In the genomic region with DNA sequence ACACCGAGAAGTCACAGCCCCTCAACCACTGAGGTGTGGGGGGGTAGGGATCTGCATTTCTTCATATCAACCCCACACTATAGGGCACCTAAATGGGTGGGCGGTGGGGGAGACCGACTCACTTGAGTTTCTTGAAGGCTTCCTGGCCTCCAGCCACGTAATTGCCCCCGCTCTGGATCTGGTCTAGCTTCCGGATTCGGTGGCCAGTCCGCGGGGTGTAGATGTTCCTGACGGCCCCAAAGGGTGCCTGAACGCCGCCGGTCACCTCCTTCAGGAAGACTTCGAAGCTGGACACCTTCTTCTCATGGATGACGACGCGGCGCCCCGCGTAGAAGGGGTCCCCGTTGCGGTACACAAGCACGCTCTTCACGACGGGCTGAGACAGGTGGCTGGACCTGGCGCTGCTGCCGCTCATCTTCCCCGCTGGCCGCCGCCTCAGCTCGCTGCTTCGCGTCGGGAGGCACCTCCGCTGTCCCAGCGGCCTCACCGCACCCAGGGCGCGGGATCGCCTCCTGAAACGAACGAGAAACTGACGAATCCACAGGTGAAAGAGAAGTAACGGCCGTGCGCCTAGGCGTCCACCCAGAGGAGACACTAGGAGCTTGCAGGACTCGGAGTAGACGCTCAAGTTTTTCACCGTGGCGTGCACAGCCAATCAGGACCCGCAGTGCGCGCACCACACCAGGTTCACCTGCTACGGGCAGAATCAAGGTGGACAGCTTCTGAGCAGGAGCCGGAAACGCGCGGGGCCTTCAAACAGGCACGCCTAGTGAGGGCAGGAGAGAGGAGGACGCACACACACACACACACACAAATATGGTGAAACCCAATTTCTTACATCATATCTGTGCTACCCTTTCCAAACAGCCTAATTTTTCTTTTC, we compare ENCODE assay signal across 1 cellular context.
TF ChIP-seq lines count a peak whose summit lies in the region.

Gene DCDC2 (minus strand): TSS at position 724 of the 883 bp plus-strand sequence. CDS start 309 bp downstream, at position 415.

TF ChIP-seq in HepG2, 621 proteins besides CTCF, POLR2A, EP300 and RAD21 (continued from another document and continues in another):
- no peak for TF ChIP-seq HNRNPK (IDR thresholded peaks at IDR 0.05; ENCODE audit: low read depth, low read length, poor library complexity, severe bottlenecking)
- TF ChIP-seq, protein P1, sequence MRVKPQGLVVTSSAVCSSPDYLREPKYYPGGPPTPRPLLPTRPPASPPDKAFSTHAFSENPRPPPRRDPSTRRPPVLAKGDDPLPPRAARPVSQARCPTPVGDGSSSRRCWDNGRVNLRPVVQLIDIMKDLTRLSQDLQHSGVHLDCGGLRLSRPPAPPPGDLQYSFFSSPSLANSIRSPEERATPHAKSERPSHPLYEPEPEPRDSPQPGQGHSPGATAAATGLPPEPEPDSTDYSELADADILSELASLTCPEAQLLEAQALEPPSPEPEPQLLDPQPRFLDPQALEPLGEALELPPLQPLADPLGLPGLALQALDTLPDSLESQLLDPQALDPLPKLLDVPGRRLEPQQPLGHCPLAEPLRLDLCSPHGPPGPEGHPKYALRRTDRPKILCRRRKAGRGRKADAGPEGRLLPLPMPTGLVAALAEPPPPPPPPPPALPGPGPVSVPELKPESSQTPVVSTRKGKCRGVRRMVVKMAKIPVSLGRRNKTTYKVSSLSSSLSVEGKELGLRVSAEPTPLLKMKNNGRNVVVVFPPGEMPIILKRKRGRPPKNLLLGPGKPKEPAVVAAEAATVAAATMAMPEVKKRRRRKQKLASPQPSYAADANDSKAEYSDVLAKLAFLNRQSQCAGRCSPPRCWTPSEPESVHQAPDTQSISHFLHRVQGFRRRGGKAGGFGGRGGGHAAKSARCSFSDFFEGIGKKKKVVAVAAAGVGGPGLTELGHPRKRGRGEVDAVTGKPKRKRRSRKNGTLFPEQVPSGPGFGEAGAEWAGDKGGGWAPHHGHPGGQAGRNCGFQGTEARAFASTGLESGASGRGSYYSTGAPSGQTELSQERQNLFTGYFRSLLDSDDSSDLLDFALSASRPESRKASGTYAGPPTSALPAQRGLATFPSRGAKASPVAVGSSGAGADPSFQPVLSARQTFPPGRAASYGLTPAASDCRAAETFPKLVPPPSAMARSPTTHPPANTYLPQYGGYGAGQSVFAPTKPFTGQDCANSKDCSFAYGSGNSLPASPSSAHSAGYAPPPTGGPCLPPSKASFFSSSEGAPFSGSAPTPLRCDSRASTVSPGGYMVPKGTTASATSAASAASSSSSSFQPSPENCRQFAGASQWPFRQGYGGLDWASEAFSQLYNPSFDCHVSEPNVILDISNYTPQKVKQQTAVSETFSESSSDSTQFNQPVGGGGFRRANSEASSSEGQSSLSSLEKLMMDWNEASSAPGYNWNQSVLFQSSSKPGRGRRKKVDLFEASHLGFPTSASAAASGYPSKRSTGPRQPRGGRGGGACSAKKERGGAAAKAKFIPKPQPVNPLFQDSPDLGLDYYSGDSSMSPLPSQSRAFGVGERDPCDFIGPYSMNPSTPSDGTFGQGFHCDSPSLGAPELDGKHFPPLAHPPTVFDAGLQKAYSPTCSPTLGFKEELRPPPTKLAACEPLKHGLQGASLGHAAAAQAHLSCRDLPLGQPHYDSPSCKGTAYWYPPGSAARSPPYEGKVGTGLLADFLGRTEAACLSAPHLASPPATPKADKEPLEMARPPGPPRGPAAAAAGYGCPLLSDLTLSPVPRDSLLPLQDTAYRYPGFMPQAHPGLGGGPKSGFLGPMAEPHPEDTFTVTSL (CRISPR knock-in tag; IDR thresholded peaks at IDR 0.05; ENCODE audit: borderline replicate concordance), result 0 out of 2 replicates have a peak, but pooled peaks have one; percentile 72
- no peak for TF ChIP-seq CENPT (CRISPR knock-in tag; IDR thresholded peaks at IDR 0.05; ENCODE audit: low read depth)
- TF ChIP-seq DRAP1 (CRISPR knock-in tag; IDR thresholded peaks at IDR 0.05), result peak; percentile 69; the same call in 1 of the 2 replicates
- TF ChIP-seq, protein P2, sequence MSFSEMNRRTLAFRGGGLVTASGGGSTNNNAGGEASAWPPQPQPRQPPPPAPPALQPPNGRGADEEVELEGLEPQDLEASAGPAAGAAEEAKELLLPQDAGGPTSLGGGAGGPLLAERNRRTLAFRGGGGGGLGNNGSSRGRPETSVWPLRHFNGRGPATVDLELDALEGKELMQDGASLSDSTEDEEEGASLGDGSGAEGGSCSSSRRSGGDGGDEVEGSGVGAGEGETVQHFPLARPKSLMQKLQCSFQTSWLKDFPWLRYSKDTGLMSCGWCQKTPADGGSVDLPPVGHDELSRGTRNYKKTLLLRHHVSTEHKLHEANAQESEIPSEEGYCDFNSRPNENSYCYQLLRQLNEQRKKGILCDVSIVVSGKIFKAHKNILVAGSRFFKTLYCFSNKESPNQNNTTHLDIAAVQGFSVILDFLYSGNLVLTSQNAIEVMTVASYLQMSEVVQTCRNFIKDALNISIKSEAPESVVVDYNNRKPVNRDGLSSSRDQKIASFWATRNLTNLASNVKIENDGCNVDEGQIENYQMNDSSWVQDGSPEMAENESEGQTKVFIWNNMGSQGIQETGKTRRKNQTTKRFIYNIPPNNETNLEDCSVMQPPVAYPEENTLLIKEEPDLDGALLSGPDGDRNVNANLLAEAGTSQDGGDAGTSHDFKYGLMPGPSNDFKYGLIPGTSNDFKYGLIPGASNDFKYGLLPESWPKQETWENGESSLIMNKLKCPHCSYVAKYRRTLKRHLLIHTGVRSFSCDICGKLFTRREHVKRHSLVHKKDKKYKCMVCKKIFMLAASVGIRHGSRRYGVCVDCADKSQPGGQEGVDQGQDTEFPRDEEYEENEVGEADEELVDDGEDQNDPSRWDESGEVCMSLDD (CRISPR knock-in tag; IDR thresholded peaks at IDR 0.05; ENCODE audit: borderline replicate concordance), result peak; percentile 65; the same call in 1 of the 2 replicates
- TF ChIP-seq HNRNPH1 (optimal IDR thresholded peaks at IDR 0.05; ENCODE audit: low read depth, low read length), result peak; percentile 9
- TF ChIP-seq, protein P3, sequence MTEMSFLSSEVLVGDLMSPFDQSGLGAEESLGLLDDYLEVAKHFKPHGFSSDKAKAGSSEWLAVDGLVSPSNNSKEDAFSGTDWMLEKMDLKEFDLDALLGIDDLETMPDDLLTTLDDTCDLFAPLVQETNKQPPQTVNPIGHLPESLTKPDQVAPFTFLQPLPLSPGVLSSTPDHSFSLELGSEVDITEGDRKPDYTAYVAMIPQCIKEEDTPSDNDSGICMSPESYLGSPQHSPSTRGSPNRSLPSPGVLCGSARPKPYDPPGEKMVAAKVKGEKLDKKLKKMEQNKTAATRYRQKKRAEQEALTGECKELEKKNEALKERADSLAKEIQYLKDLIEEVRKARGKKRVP (CRISPR knock-in tag; IDR thresholded peaks at IDR 0.05), result peak in 1 of 2 experiments; percentile 89; a peak in 2 of 4 replicates
- TF ChIP-seq GABPB1 (CRISPR knock-in tag; IDR thresholded peaks at IDR 0.05), result peak; percentile 81
- 0 out of 2 replicates have a peak, but pooled peaks have one; percentile 55 for TF ChIP-seq PCBP1 (IDR thresholded peaks at IDR 0.05; ENCODE audit: borderline replicate concordance, low read depth, low read length)
- TF ChIP-seq SRY (CRISPR knock-in tag; IDR thresholded peaks at IDR 0.05), result peak; percentile 96
- TF ChIP-seq RCOR2 (CRISPR knock-in tag; IDR thresholded peaks at IDR 0.05), result 0 out of 2 replicates have a peak, but pooled peaks have one; percentile 37
- TF ChIP-seq ZBTB1 (CRISPR knock-in tag; IDR thresholded peaks at IDR 0.05; ENCODE audit: borderline replicate concordance), result 0 out of 2 replicates have a peak, but pooled peaks have one; percentile 54
- TF ChIP-seq SP5 (CRISPR knock-in tag; IDR thresholded peaks at IDR 0.05; ENCODE audit: borderline replicate concordance, low read depth), result no peak
- no peak for TF ChIP-seq ZFP36L2 (CRISPR knock-in tag; IDR thresholded peaks at IDR 0.05)
- TF ChIP-seq TBX2 (CRISPR knock-in tag; IDR thresholded peaks at IDR 0.05; ENCODE audit: borderline replicate concordance), result peak; percentile 94
- TF ChIP-seq SMAD9 (CRISPR knock-in tag; IDR thresholded peaks at IDR 0.05), result peak; percentile 98
- TF ChIP-seq POGZ (CRISPR knock-in tag; IDR thresholded peaks at IDR 0.05), result peak; percentile 75
- TF ChIP-seq EZH2 (conservative IDR thresholded peaks at IDR 0.05; ENCODE audit: low read depth, low read length), result no peak
- peak; percentile 67 for TF ChIP-seq RBFOX2 (IDR thresholded peaks at IDR 0.05; ENCODE audit: low read depth, low read length)
- TF ChIP-seq ZMAT5 (CRISPR knock-in tag; IDR thresholded peaks at IDR 0.05; ENCODE audit: borderline replicate concordance, low read depth), result no peak
- no peak for TF ChIP-seq TBX3 (IDR thresholded peaks at IDR 0.05; ENCODE audit: borderline replicate concordance)
- 0 out of 2 replicates have a peak, but pooled peaks have one; percentile 15 for TF ChIP-seq SPEN (CRISPR knock-in tag; IDR thresholded peaks at IDR 0.05; ENCODE audit: low read depth)
- TF ChIP-seq ZNF510 (CRISPR knock-in tag; IDR thresholded peaks at IDR 0.05; ENCODE audit: low read depth), result 0 out of 2 replicates have a peak, but pooled peaks have one; percentile 74
- 0 out of 2 replicates have a peak, but pooled peaks have one; percentile 67 for TF ChIP-seq ZNF777 (CRISPR knock-in tag; IDR thresholded peaks at IDR 0.05)
- TF ChIP-seq MLXIP (CRISPR knock-in tag; IDR thresholded peaks at IDR 0.05; ENCODE audit: borderline replicate concordance), result no peak
- no peak for TF ChIP-seq SP140L (CRISPR knock-in tag; IDR thresholded peaks at IDR 0.05; ENCODE audit: borderline replicate concordance)
- TF ChIP-seq ETV5 (CRISPR knock-in tag; IDR thresholded peaks at IDR 0.05; ENCODE audit: borderline replicate concordance), result peak; percentile 80
- TF ChIP-seq ZNF34 (CRISPR knock-in tag; IDR thresholded peaks at IDR 0.05; ENCODE audit: borderline replicate concordance), result peak; percentile 90
- no peak for TF ChIP-seq STAT5B (CRISPR knock-in tag; IDR thresholded peaks at IDR 0.05)
- TF ChIP-seq ZNF710 (CRISPR knock-in tag; IDR thresholded peaks at IDR 0.05; ENCODE audit: borderline replicate concordance), result peak; percentile 92
- peak; percentile 87 for TF ChIP-seq CBX5 (CRISPR knock-in tag; IDR thresholded peaks at IDR 0.05; ENCODE audit: borderline replicate concordance)
- TF ChIP-seq ZFP91 (CRISPR knock-in tag; IDR thresholded peaks at IDR 0.05; ENCODE audit: borderline replicate concordance), result peak; percentile 95
- peak; percentile 97; the same call in 1 of the 2 replicates for TF ChIP-seq ZNF224 (CRISPR knock-in tag; IDR thresholded peaks at IDR 0.05)
- TF ChIP-seq PPARG (CRISPR knock-in tag; conservative IDR thresholded peaks at IDR 0.05), result 0 out of 2 replicates have a peak, but pooled peaks have one; percentile 59
- TF ChIP-seq ZSCAN12 (CRISPR knock-in tag; IDR thresholded peaks at IDR 0.05), result no peak
- TF ChIP-seq HIVEP1 (CRISPR knock-in tag; IDR thresholded peaks at IDR 0.05), result no peak; the same call in 1 of the 2 replicates
